8 cellular contexts compared by ENCODE assay signal in genomic region chr1:79353224-79353623, GRCh38.
DNase-seq lines count a peak whose midpoint lies in the region; ATAC-seq, FAIRE-seq and TF ChIP-seq lines count a peak whose summit lies in the region.

No MANE protein-coding gene starts in this region.

- H3K27ac ChIP-seq in effector memory CD4-positive, alpha-beta T cell (ENCODE audit: insufficient read depth, low read length, poor library complexity, severe bottlenecking), result no peak overlapping the region

- FAIRE-seq in GM18507 (lab: Jason Lieb, UNC), result peak; percentile 77

- H3K36me3 Mint-ChIP-seq in endothelial cell (ENCODE audit: low read depth, unreplicated experiment) (no peaks in the 10 kb centered on the region), osteocyte (ENCODE audit: unreplicated experiment) (no peaks in the 10 kb centered on the region), CD14-positive monocyte (no peaks in the 10 kb centered on the region)

- H3K27me3 Mint-ChIP-seq in endothelial cell (ENCODE audit: unreplicated experiment) (no peaks in the 10 kb centered on the region), osteocyte (ENCODE audit: unreplicated experiment) (no peaks in the 10 kb centered on the region), CD14-positive monocyte (ENCODE audit: low read depth in 3 of 3) (no peaks in the 10 kb centered on the region)

- H3K27me3 ChIP-seq in effector memory CD4-positive, alpha-beta T cell (replicated peaks; ENCODE audit: control insufficient read depth, insufficient read depth, low read length, poor library complexity, severe bottlenecking), result no peaks in the 10 kb centered on the region

- intact Hi-C loops in CD14-positive monocyte (cut with micrococcal nuclease), result loop anchor here in 1 of 2 donors (5.0 kb wide), 1 partner anchor 511 kb away; no protein-coding TSS in a partner anchor

- no peaks in the 10 kb centered on the region for H3K36me3 ChIP-seq in effector memory CD4-positive, alpha-beta T cell (ENCODE audit: control insufficient read depth, insufficient read depth, low read length)

- H3K9me3 ChIP-seq in effector memory CD4-positive, alpha-beta T cell (ENCODE audit: control insufficient read depth, low read length), result no peaks in the 10 kb centered on the region

- H3K4me3 Mint-ChIP-seq in endothelial cell (ENCODE audit: unreplicated experiment) (no peak overlapping the region), osteocyte (ENCODE audit: unreplicated experiment) (no peak overlapping the region), CD14-positive monocyte (no peak overlapping the region)

- TF ChIP-seq CTCF in endothelial cell (IDR thresholded peaks at IDR 0.05; ENCODE audit: unreplicated experiment), result peak; percentile 42
- TF ChIP-seq CTCF in osteocyte (IDR thresholded peaks at IDR 0.05), result peak; percentile 52
- no peak for TF ChIP-seq CTCF in CD14-positive monocyte (IDR thresholded peaks at IDR 0.05)

- H3K4me1 Mint-ChIP-seq in endothelial cell (ENCODE audit: unreplicated experiment), result no peaks in the 10 kb centered on the region
- peaks cover 6% of the 10 kb centered on the region for H3K4me1 Mint-ChIP-seq in osteocyte (ENCODE audit: unreplicated experiment)
- H3K4me1 Mint-ChIP-seq in CD14-positive monocyte, result no peaks in the 10 kb centered on the region

- H3K27ac Mint-ChIP-seq in endothelial cell (ENCODE audit: unreplicated experiment) (no peak overlapping the region), osteocyte (ENCODE audit: unreplicated experiment) (no peak overlapping the region), CD14-positive monocyte (no peak overlapping the region)

- H3K4me1 ChIP-seq in effector memory CD4-positive, alpha-beta T cell (ENCODE audit: control insufficient read depth, insufficient read depth, low read length, poor library complexity, severe bottlenecking), result no peaks in the 10 kb centered on the region

- DNase-seq in AML-193 (lab: John Stamatoyannopoulos, UW) (peak; percentile 2 to 3), GM18507 (ENCODE audit: extremely low spot score, insufficient read length, low read depth) (no peak), NCI-H1048 (lab: John Stamatoyannopoulos, UW) (peak; percentile 25), endothelial cell (ENCODE audit: low spot score) (peak; percentile 53), osteocyte (ENCODE audit: extremely low spot score, unreplicated experiment) (no peak), CD14-positive monocyte (ENCODE audit: low spot score) (no peak)
- DNase-seq in effector memory CD4-positive, alpha-beta T cell, result no peak

- no peak overlapping the region for H3K4me3 ChIP-seq in effector memory CD4-positive, alpha-beta T cell (ENCODE audit: insufficient read depth, low read depth, low read length, poor library complexity, severe bottlenecking)

- no peak for ATAC-seq in HG03196 (IDR thresholded peaks at IDR 0.05; ENCODE audit: unreplicated experiment)

- no peaks in the 10 kb centered on the region for H3K9me3 Mint-ChIP-seq in endothelial cell (ENCODE audit: unreplicated experiment)
- no peaks in the 10 kb centered on the region for H3K9me3 Mint-ChIP-seq in osteocyte (ENCODE audit: unreplicated experiment)
- no peaks in the 10 kb centered on the region for H3K9me3 Mint-ChIP-seq in CD14-positive monocyte

Comparison
In these comparisons a context has a peak if more than half of its experiments do, and no peak if none do; other contexts are left out.
1. DNase-seq: peak in AML-193 (2 of 2), NCI-H1048 (single experiment) and endothelial cell (single experiment); none in GM18507 (single experiment), osteocyte (single experiment), effector memory CD4-positive, alpha-beta T cell (0 of 3) and CD14-positive monocyte (single experiment).